In the genomic region with DNA sequence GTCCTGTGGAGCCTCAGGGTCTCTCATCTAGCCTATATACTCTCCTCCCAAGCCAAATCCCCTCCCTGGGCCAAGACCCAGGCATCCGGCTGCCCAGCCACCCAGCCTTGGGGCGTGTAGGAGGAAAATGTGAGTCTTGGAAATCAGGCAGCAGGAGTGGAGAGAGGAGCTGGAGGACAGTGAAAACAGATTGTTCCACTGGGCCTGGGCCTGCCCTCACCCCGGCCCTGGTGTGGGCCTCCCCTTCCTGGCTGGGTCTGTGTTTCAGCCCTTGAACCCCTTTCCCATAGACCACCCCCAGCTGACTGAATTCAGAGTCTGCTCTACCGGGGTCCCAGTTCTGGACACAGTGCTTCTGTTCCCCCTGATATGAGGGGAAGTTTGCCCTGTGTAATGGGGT, we compare ENCODE assay signal across 10 cellular contexts. TPM values are rescaled to one million over a fixed set of nuclear protein-coding genes. Genes with fewer than 3 reads are reported as not detected.
DNase-seq lines count a peak whose midpoint lies in the region; ATAC-seq and TF ChIP-seq lines count a peak whose summit lies in the region.
"Had no signal": no experiment of that assay in that cellular context is flagged by ENCODE, and none has a peak within 500 bp of the region (broad histone marks: within the 10 kb centered on the region; RNA-seq: fewer than 3 reads in every experiment).

No MANE protein-coding gene starts in this region.

- H3K27ac Mint-ChIP-seq in CD8-positive, alpha-beta T cell: peak overlapping the region; percentile 97
- H3K27ac Mint-ChIP-seq in activated CD4-positive, alpha-beta memory T cell treated with anti-CD3 and anti-CD28 coated beads for 36 hours: peak overlapping the region; percentile 96

- H3K4me2 ChIP-seq in skeletal muscle satellite cell (ENCODE audit: low read length): peak overlapping the region; percentile 98

- peaks cover 68% of the 10 kb centered on the region for H3K4me1 ChIP-seq in CD8-positive, alpha-beta T cell (ENCODE audit: insufficient read depth, low read length)
- H3K4me1 ChIP-seq in cardiac muscle cell (ENCODE audit: low read depth) (peaks cover 3% of the 10 kb centered on the region), skeletal muscle satellite cell (ENCODE audit: control insufficient read depth, insufficient read depth, low read length) (peaks cover 60% of the 10 kb centered on the region)

- intact Hi-C loops in CD8-positive, alpha-beta T cell (cut with DNase I, micrococcal nuclease): loop anchor here (2.0 to 10.0 kb wide), 5 partner anchors 14 to 1305 kb away; a partner anchor contains a TSS
- intact Hi-C loops in activated CD4-positive, alpha-beta memory T cell treated with anti-CD3 and anti-CD28 coated beads for 36 hours (cut with micrococcal nuclease): loop anchor here (2.0 to 10.0 kb wide), 4 partner anchors 26 to 522 kb away; a partner anchor contains a TSS
- intact Hi-C loops in left colon (cut with DNase I, micrococcal nuclease): no loop called here

- no peak for ATAC-seq in CD8-positive, alpha-beta T cell
- no peak for ATAC-seq in left colon

- H3K27ac ChIP-seq in CD8-positive, alpha-beta T cell (ENCODE audit: low read depth, low read length): peak overlapping the region; percentile 92
- H3K27ac ChIP-seq in cardiac muscle cell: peak overlapping the region; percentile 26

- H3K4me3 Mint-ChIP-seq in CD8-positive, alpha-beta T cell: peak overlapping the region; percentile 76
- peak overlapping the region; percentile 64 for H3K4me3 Mint-ChIP-seq in activated CD4-positive, alpha-beta memory T cell treated with anti-CD3 and anti-CD28 coated beads for 36 hours

- H3K9me3 ChIP-seq in CD8-positive, alpha-beta T cell (ENCODE audit: low read length): no peaks in the 10 kb centered on the region
- H3K9me3 ChIP-seq in cardiac muscle cell (ENCODE audit: low read depth): no peaks in the 10 kb centered on the region
- H3K9me3 ChIP-seq in skeletal muscle satellite cell (replicated peaks; ENCODE audit: low read length): no peaks in the 10 kb centered on the region
- H3K9me3 ChIP-seq: pancreas had no signal

- peaks cover 37% of the 10 kb centered on the region for H3K36me3 Mint-ChIP-seq in CD8-positive, alpha-beta T cell
- H3K36me3 Mint-ChIP-seq in activated CD4-positive, alpha-beta memory T cell treated with anti-CD3 and anti-CD28 coated beads for 36 hours: peaks cover 14% of the 10 kb centered on the region

- peak overlapping the region; percentile 70 for H3K9ac ChIP-seq in skeletal muscle satellite cell (ENCODE audit: low read depth, low read length)

- POLR2A ChIA-PET in CD8-positive, alpha-beta T cell (lab: Charles Lee): interaction anchor here (0.9 to 3.7 kb wide), 6 partner anchors 11 to 87 kb away, joined by 3 to 21 read pairs (median 4); a partner anchor contains a TSS
- POLR2A ChIA-PET in activated CD4-positive, alpha-beta memory T cell treated with anti-CD3 and anti-CD28 coated beads for 36 hours (lab: Charles Lee): interaction anchor here (0.8 to 1.0 kb wide), 2 partner anchors 26 to 133 kb away, joined by 3 read pairs; a partner anchor contains a TSS

- no peak for TF ChIP-seq CTCF in CD8-positive, alpha-beta T cell (IDR thresholded peaks at IDR 0.05)
- no peak for TF ChIP-seq CTCF in cardiac muscle cell (IDR thresholded peaks at IDR 0.05; ENCODE audit: low read depth, low read length)

- H3K9me3 Mint-ChIP-seq in CD8-positive, alpha-beta T cell: no peaks in the 10 kb centered on the region
- no peaks in the 10 kb centered on the region for H3K9me3 Mint-ChIP-seq in activated CD4-positive, alpha-beta memory T cell treated with anti-CD3 and anti-CD28 coated beads for 36 hours

- DNase-seq in CD8-positive, alpha-beta T cell: peak in 1 of 7 experiments; percentile 10
- no peak for DNase-seq in activated CD4-positive, alpha-beta memory T cell treated with anti-CD3 and anti-CD28 coated beads for 36 hours
- no peak for DNase-seq in cardiac muscle cell (ENCODE audit: low read depth in 1 of 2, low spot score in 1 of 2)
- no peak for DNase-seq in left colon
- no peak for DNase-seq in NCI-H69 (lab: John Stamatoyannopoulos, UW)
- DNase-seq in HuH-7 (ENCODE audit: low spot score): no peak
- DNase-seq in H4 (ENCODE audit: low spot score): no peak
- DNase-seq: pancreas had no signal

- H3K36me3 ChIP-seq in CD8-positive, alpha-beta T cell (ENCODE audit: insufficient read depth, low read length): peaks cover 15% of the 10 kb centered on the region
- H3K36me3 ChIP-seq in cardiac muscle cell (peaks cover 13% of the 10 kb centered on the region), skeletal muscle satellite cell (ENCODE audit: insufficient read depth, low read length) (peaks cover 65% of the 10 kb centered on the region)
- H3K36me3 ChIP-seq: pancreas had no signal

- H3K4me1 Mint-ChIP-seq in CD8-positive, alpha-beta T cell (ENCODE audit: low read depth): peaks cover 72% of the 10 kb centered on the region
- H3K4me1 Mint-ChIP-seq in activated CD4-positive, alpha-beta memory T cell treated with anti-CD3 and anti-CD28 coated beads for 36 hours (ENCODE audit: low read depth): peaks cover 65% of the 10 kb centered on the region

- CTCF ChIA-PET in CD8-positive, alpha-beta T cell (lab: Charles Lee): interaction anchor here (1.2 to 14.2 kb wide), 5 partner anchors 11 to 119 kb away, joined by 3 to 325 read pairs (median 14); no protein-coding TSS in a partner anchor
- CTCF ChIA-PET in activated CD4-positive, alpha-beta memory T cell treated with anti-CD3 and anti-CD28 coated beads for 36 hours (lab: Charles Lee): interaction anchor here (0.7 to 14.5 kb wide), 9 partner anchors 11 to 196 kb away, joined by 3 to 319 read pairs (median 4); no protein-coding TSS in a partner anchor

- H3K27me3 Mint-ChIP-seq in CD8-positive, alpha-beta T cell (ENCODE audit: low read depth): no peaks in the 10 kb centered on the region
- no peaks in the 10 kb centered on the region for H3K27me3 Mint-ChIP-seq in activated CD4-positive, alpha-beta memory T cell treated with anti-CD3 and anti-CD28 coated beads for 36 hours

- peak overlapping the region; percentile 82 for H3K4me3 ChIP-seq in CD8-positive, alpha-beta T cell (ENCODE audit: low read depth, low read length)
- no peak overlapping the region for H3K4me3 ChIP-seq in cardiac muscle cell
- H3K4me3 ChIP-seq in skeletal muscle satellite cell (ENCODE audit: low read length): peak overlapping the region; percentile 58
- H3K4me3 ChIP-seq: pancreas had no signal

- no peaks in the 10 kb centered on the region for H3K27me3 ChIP-seq in CD8-positive, alpha-beta T cell (ENCODE audit: insufficient read depth, low read length)
- H3K27me3 ChIP-seq in cardiac muscle cell (no peaks in the 10 kb centered on the region), skeletal muscle satellite cell (ENCODE audit: control insufficient read depth, insufficient read depth, low read length) (no peaks in the 10 kb centered on the region)
- H3K27me3 ChIP-seq: pancreas had no signal

RNA-seq across cellular contexts. Expression of a gene that starts 6.7 kb away (rescaled TPM):
- total RNA-seq in CD8-positive, alpha-beta T cell: 100 to 1,000 TPM; 115 to 125 TPM
- 10 to 100 TPM; 33.8 to 34.9 TPM for total RNA-seq in activated CD4-positive, alpha-beta memory T cell treated with anti-CD3 and anti-CD28 coated beads for 36 hours
- 45.9 and 55.8 TPM in 2 replicates for total RNA-seq in cardiac muscle cell
- polyA plus RNA-seq in cardiac muscle cell: 52.6 and 53.2 TPM in 2 replicates
- 794 and 1,056 TPM in 2 replicates for total RNA-seq in skeletal muscle satellite cell (2012; rRNA removed)
- total RNA-seq in left colon: 10 to 100 TPM; 20.8 to 49.1 TPM
- total RNA-seq in H4 (2014; rRNA removed; shearing (Covaris generic)): 86.7 and 89.4 TPM in 2 replicates

RNA-seq across cellular contexts. Expression of a gene that starts 27.8 kb away (rescaled TPM):
- total RNA-seq in CD8-positive, alpha-beta T cell: 1 to 10 TPM; 2.1 TPM
- total RNA-seq in activated CD4-positive, alpha-beta memory T cell treated with anti-CD3 and anti-CD28 coated beads for 36 hours: 1 to 10 TPM; 1.3 TPM
- 13.0 and 20.0 TPM in 2 replicates for total RNA-seq in cardiac muscle cell
- 13.4 and 16.0 TPM in 2 replicates for polyA plus RNA-seq in cardiac muscle cell
- total RNA-seq in skeletal muscle satellite cell (2012; rRNA removed): 1.0 and 1.3 TPM in 2 replicates
- total RNA-seq in left colon: 1 to 10 TPM; 4.0 to 8.3 TPM
- total RNA-seq in H4 (2014; rRNA removed; shearing (Covaris generic)): 2.3 and 5.3 TPM in 2 replicates

RNA-seq across cellular contexts. Expression of a gene that starts 48.1 kb away (rescaled TPM):
- not detected for total RNA-seq in CD8-positive, alpha-beta T cell
- 1 to 10 TPM; 2.4 to 2.6 TPM for total RNA-seq in activated CD4-positive, alpha-beta memory T cell treated with anti-CD3 and anti-CD28 coated beads for 36 hours
- total RNA-seq in cardiac muscle cell (0.09 TPM in 1 of 2 replicates, not detected in the other), left colon (under 1 TPM in 1 of 2 donors, not detected in 1; 0.50 TPM)
- polyA plus RNA-seq in cardiac muscle cell: not detected in 2 replicates
- under 0.01 TPM in 1 of 2 replicates, not detected in the other for total RNA-seq in skeletal muscle satellite cell (2012; rRNA removed)
- not detected in 2 replicates for total RNA-seq in H4 (2014; rRNA removed; shearing (Covaris generic))
- total RNA-seq: Daoy had no signal

Comparison
In these comparisons a context has a peak if more than half of its experiments do, and no peak if none do; other contexts are left out.
1. intact Hi-C loops: an anchor here in CD8-positive, alpha-beta T cell (2.0 to 10.0 kb wide) and activated CD4-positive, alpha-beta memory T cell treated with anti-CD3 and anti-CD28 coated beads for 36 hours (2.0 to 10.0 kb wide); none called in left colon.